8 cellular contexts compared by ENCODE assay signal in genomic region chr19:8487137-8487851, GRCh38. TPM values are rescaled to one million over a fixed set of nuclear protein-coding genes. Genes with fewer than 3 reads are reported as not detected.
DNase-seq lines count a peak whose midpoint lies in the region; ATAC-seq, FAIRE-seq and TF ChIP-seq lines count a peak whose summit lies in the region.

No MANE protein-coding gene starts in this region.

- DNase-seq in activated CD4-positive, alpha-beta T cell treated with anti-CD3 and anti-CD28 coated beads for 48 hours = peak; percentile 73
- DNase-seq in esophagus muscularis mucosa (ENCODE audit: extremely low spot score) (no peak), suprapubic skin (ENCODE audit: low spot score in 2 of 2) (no peak), H54 (ENCODE audit: insufficient read length, low spot score) (no peak), NCI-H1694 (lab: John Stamatoyannopoulos, UW) (no peak), NCI-H748 (lab: John Stamatoyannopoulos, UW; ENCODE audit: unreplicated experiment) (no peak)
- DNase-seq in stimulated activated CD4-positive, alpha-beta T cell treated with anti-CD3 and anti-CD28 coated beads, Interleukin-2, amount 100 ng/mL, for 4 hours (ENCODE audit: low read depth) = peak; percentile 10

- TF ChIP-seq POLR2A in esophagus muscularis mucosa (IDR thresholded peaks at IDR 0.05; ENCODE audit: low read depth) (no peak), suprapubic skin (IDR thresholded peaks at IDR 0.05) (no peak), H54 (IDR thresholded peaks at IDR 0.05; ENCODE audit: low read depth, low read length) (no peak)

- ATAC-seq in HG02870 (IDR thresholded peaks at IDR 0.05; ENCODE audit: unreplicated experiment) = peak; percentile 72

- H3K27ac ChIP-seq in esophagus muscularis mucosa (replicated peaks in 1 of 4) = peak overlapping the region in 3 of 4 donors; percentile 2 to 33 (median 10)
- no peak overlapping the region for H3K27ac ChIP-seq in suprapubic skin

- TF ChIP-seq EP300 in esophagus muscularis mucosa (IDR thresholded peaks at IDR 0.05) = no peak
- TF ChIP-seq EP300 in suprapubic skin (IDR thresholded peaks at IDR 0.05) = no peak

- intact Hi-C loops in esophagus muscularis mucosa (cut with DNase I) = no loop called here

- H3K9me3 ChIP-seq in esophagus muscularis mucosa (no peaks in the 10 kb centered on the region), suprapubic skin (no peaks in the 10 kb centered on the region)

- H3K36me3 ChIP-seq in esophagus muscularis mucosa (peaks cover 62 to 91% (median 82%) of the 10 kb centered on the region in 4 donors), suprapubic skin (peaks cover 57% of the 10 kb centered on the region)

- TF ChIP-seq CTCF in esophagus muscularis mucosa (IDR thresholded peaks at IDR 0.05) (no peak), suprapubic skin (IDR thresholded peaks at IDR 0.05) (no peak)

- H3K4me1 ChIP-seq in esophagus muscularis mucosa = peaks cover 12 to 31% (median 23%) of the 10 kb centered on the region in 4 donors
- peaks cover 41% of the 10 kb centered on the region for H3K4me1 ChIP-seq in suprapubic skin

- H3K27me3 ChIP-seq in esophagus muscularis mucosa (no peaks in the 10 kb centered on the region), suprapubic skin (no peaks in the 10 kb centered on the region)

- H3K4me3 ChIP-seq in esophagus muscularis mucosa (no peak overlapping the region), suprapubic skin (no peak overlapping the region)

- no peak for FAIRE-seq in H54 (lab: Jason Lieb, UNC)

- 60% methylated on average over 11 of the region's 13 CpGs for WGBS in esophagus muscularis mucosa
- WGBS in suprapubic skin = 74% methylated on average over 13 of the region's 13 CpGs

RNA-seq across cellular contexts. Expression of gene PRAM1, which starts 15.1 kb away (rescaled TPM):
- total RNA-seq in esophagus muscularis mucosa (1 to 10 TPM in 1 of 4 donors, under 1 TPM in 3; 0.26 to 1.3 (median 0.55) TPM), suprapubic skin (1 to 10 TPM in 1 of 4 donors, under 1 TPM in 2, not detected in 1; 0.25 to 2.3 (median 0.34) TPM)

RNA-seq across cellular contexts. Expression of gene ZNF414, which starts 26.7 kb away (rescaled TPM):
- total RNA-seq in esophagus muscularis mucosa (10 to 100 TPM; 11.3 to 24.5 (median 17.1) TPM), suprapubic skin (10 to 100 TPM; 10.4 to 43.7 (median 18.0) TPM)

RNA-seq across cellular contexts. Expression of gene HNRNPM, which starts 42.5 kb away (rescaled TPM):
- total RNA-seq in esophagus muscularis mucosa (100 to 1,000 TPM; 103 to 126 (median 116) TPM), suprapubic skin (100 to 1,000 TPM in 3 of 4 donors, 10 to 100 TPM in 1; 85.5 to 128 (median 121) TPM)

Comparison
In these comparisons a context has a peak if more than half of its experiments do, and no peak if none do; other contexts are left out.
1. DNase-seq: peak in activated CD4-positive, alpha-beta T cell treated with anti-CD3 and anti-CD28 coated beads for 48 hours (single experiment) and stimulated activated CD4-positive, alpha-beta T cell treated with anti-CD3 and anti-CD28 coated beads, Interleukin-2, amount 100 ng/mL, for 4 hours (single experiment); none in esophagus muscularis mucosa (single experiment), suprapubic skin (0 of 2), H54 (single experiment), NCI-H1694 (single experiment) and NCI-H748 (single experiment).